In the genomic region with DNA sequence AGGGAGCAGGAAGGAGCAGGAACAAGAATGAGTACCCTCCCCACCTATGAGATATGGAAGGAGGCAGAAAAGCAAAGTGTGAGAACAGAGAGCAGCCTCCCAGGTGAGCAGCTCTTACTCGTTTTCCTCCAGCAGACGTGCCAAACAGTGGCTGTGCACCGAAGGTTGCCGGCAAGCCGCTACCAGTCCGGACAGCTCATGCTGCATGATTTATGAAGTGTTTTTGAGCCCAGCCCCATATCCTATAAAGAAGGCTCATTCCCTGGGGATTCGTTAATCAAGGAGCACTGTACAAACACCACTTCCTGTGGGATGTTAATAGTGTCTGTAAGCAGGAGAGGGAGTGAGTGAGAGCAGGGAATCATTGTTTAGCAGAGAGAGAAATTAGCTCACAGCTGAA, we compare ENCODE assay signal across 11 cellular contexts.
DNase-seq lines count a peak whose midpoint lies in the region; ATAC-seq and TF ChIP-seq lines count a peak whose summit lies in the region.
"Had no signal": no experiment of that assay in that cellular context is flagged by ENCODE, and none has a peak within 500 bp of the region (broad histone marks: within the 10 kb centered on the region; RNA-seq: fewer than 3 reads in every experiment).

No MANE protein-coding gene starts in this region.

- H3K4me3 ChIP-seq in GM23338 (no peak overlapping the region), neuron (ENCODE audit: low read length) (peak overlapping the region; percentile 1), left ventricle myocardium inferior (no peak overlapping the region), psoas muscle (no peak overlapping the region)

- no peak for TF ChIP-seq CTCF in GM23338 (conservative IDR thresholded peaks at IDR 0.05; ENCODE audit: low read depth in 2 of 2)
- no peak for TF ChIP-seq CTCF in VCaP (conservative IDR thresholded peaks at IDR 0.05)
- no peak for TF ChIP-seq CTCF in left ventricle myocardium inferior (IDR thresholded peaks at IDR 0.05; ENCODE audit: borderline replicate concordance)
- no peak for TF ChIP-seq CTCF in psoas muscle (IDR thresholded peaks at IDR 0.05)

- H3K4me1 ChIP-seq in GM23338 (ENCODE audit: insufficient read depth), result peaks cover 13% of the 10 kb centered on the region
- peaks cover 5% of the 10 kb centered on the region for H3K4me1 ChIP-seq in neuron (ENCODE audit: insufficient read depth, low read length)
- H3K4me1 ChIP-seq in left ventricle myocardium inferior, result no peaks in the 10 kb centered on the region
- H3K4me1 ChIP-seq in psoas muscle, result no peaks in the 10 kb centered on the region
- H3K4me1 ChIP-seq: parathyroid adenoma had no signal

- ATAC-seq in GM23338 (peak; percentile 68), psoas muscle (no peak)

- H3K4me1 Mint-ChIP-seq in GM23338, result peaks cover 27% of the 10 kb centered on the region

- 2 to 5% (median 2%) methylated on average over 7 of the region's 7 CpGs for WGBS in psoas muscle, 3 donors

- peaks cover 2% of the 10 kb centered on the region for H3K27me3 Mint-ChIP-seq in GM23338 (ENCODE audit: insufficient read depth, low read depth, poor library complexity)

- DNase-seq in GM23338 (ENCODE audit: low spot score), result peak; percentile 3
- peak; percentile 69 for DNase-seq in NCI-H2107 (lab: John Stamatoyannopoulos, UW)
- no peak for DNase-seq in left ventricle myocardium inferior
- no peak for DNase-seq in psoas muscle
- no peak for DNase-seq in iPS-NIHi7 (ENCODE audit: extremely low spot score)
- DNase-seq in effector CD8-positive, alpha-beta T cell (lab: John Stamatoyannopoulos, UW), result no peak
- DNase-seq: activated effector memory CD4-positive, alpha-beta T cell treated with anti-CD3 and anti-CD28 coated beads, Interleukin-2, amount 50 U/mL, for 16 hours; islet precursor cell had no signal

- H4K20me1 ChIP-seq in GM23338 (replicated peaks; ENCODE audit: insufficient read depth), result no peaks in the 10 kb centered on the region

- H3K36me3 ChIP-seq in GM23338 (ENCODE audit: insufficient read depth), result no peaks in the 10 kb centered on the region
- H3K36me3 ChIP-seq in neuron (ENCODE audit: insufficient read depth, low read length), result no peaks in the 10 kb centered on the region
- H3K36me3 ChIP-seq in left ventricle myocardium inferior, result no peaks in the 10 kb centered on the region
- H3K36me3 ChIP-seq in psoas muscle (ENCODE audit: insufficient read depth in 1 of 2, low read depth in 1 of 2), result no peaks in the 10 kb centered on the region

- H3K4me3 Mint-ChIP-seq in GM23338, result no peak overlapping the region

- no peaks in the 10 kb centered on the region for H3K9me2 ChIP-seq in GM23338 (ENCODE audit: insufficient read depth)

- H3K27me3 ChIP-seq in GM23338 (ENCODE audit: insufficient read depth) (no peaks in the 10 kb centered on the region), neuron (ENCODE audit: insufficient read depth, low read length) (no peaks in the 10 kb centered on the region), left ventricle myocardium inferior (ENCODE audit: low read depth) (peaks cover 89% of the 10 kb centered on the region), psoas muscle (ENCODE audit: insufficient read depth in 3 of 3, low read length in 2 of 3) (peaks cover 2 to 24% (median 5%) of the 10 kb centered on the region in 3 donors)

- intact Hi-C loops in left ventricle myocardium inferior (cut with micrococcal nuclease) (no loop called here), psoas muscle (cut with DNase I) (no loop called here)

- no peaks in the 10 kb centered on the region for H3K79me2 ChIP-seq in GM23338 (replicated peaks; ENCODE audit: insufficient read depth)
- H3K79me2 ChIP-seq: parathyroid adenoma had no signal

- H2AFZ ChIP-seq in GM23338, result peak overlapping the region; percentile 88
- H2AFZ ChIP-seq in neuron (ENCODE audit: low read depth, low read length), result peak overlapping the region; percentile 30
- H2AFZ ChIP-seq: parathyroid adenoma had no signal

- no peaks in the 10 kb centered on the region for H3K9me3 Mint-ChIP-seq in GM23338

- no peaks in the 10 kb centered on the region for H3K9me3 ChIP-seq in neuron (ENCODE audit: low read length)
- no peaks in the 10 kb centered on the region for H3K9me3 ChIP-seq in left ventricle myocardium inferior (replicated peaks)
- no peaks in the 10 kb centered on the region for H3K9me3 ChIP-seq in psoas muscle

- no peaks in the 10 kb centered on the region for H3F3A ChIP-seq in GM23338 (replicated peaks; ENCODE audit: low read depth)

- H3K27ac ChIP-seq in GM23338 (ENCODE audit: low read depth), result no peak overlapping the region
- peak overlapping the region; percentile 46 for H3K27ac ChIP-seq in VCaP
- no peak overlapping the region for H3K27ac ChIP-seq in left ventricle myocardium inferior (replicated peaks)
- H3K27ac ChIP-seq in psoas muscle, result no peak overlapping the region
- H3K27ac ChIP-seq: parathyroid adenoma had no signal

- H3K27ac Mint-ChIP-seq in GM23338, result peak overlapping the region; percentile 63; the same call in 1 of the 2 replicates

- no peaks in the 10 kb centered on the region for H3K36me3 Mint-ChIP-seq in GM23338 (ENCODE audit: low read depth)

- no peak overlapping the region for H3K4me2 ChIP-seq in GM23338

TF ChIP-seq in GM23338, 12 proteins besides CTCF, POLR2A, EP300 and RAD21:
- TF ChIP-seq, protein P1, sequence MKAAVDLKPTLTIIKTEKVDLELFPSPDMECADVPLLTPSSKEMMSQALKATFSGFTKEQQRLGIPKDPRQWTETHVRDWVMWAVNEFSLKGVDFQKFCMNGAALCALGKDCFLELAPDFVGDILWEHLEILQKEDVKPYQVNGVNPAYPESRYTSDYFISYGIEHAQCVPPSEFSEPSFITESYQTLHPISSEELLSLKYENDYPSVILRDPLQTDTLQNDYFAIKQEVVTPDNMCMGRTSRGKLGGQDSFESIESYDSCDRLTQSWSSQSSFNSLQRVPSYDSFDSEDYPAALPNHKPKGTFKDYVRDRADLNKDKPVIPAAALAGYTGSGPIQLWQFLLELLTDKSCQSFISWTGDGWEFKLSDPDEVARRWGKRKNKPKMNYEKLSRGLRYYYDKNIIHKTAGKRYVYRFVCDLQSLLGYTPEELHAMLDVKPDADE (IDR thresholded peaks at IDR 0.05), result no peak
- TF ChIP-seq, protein P2, sequence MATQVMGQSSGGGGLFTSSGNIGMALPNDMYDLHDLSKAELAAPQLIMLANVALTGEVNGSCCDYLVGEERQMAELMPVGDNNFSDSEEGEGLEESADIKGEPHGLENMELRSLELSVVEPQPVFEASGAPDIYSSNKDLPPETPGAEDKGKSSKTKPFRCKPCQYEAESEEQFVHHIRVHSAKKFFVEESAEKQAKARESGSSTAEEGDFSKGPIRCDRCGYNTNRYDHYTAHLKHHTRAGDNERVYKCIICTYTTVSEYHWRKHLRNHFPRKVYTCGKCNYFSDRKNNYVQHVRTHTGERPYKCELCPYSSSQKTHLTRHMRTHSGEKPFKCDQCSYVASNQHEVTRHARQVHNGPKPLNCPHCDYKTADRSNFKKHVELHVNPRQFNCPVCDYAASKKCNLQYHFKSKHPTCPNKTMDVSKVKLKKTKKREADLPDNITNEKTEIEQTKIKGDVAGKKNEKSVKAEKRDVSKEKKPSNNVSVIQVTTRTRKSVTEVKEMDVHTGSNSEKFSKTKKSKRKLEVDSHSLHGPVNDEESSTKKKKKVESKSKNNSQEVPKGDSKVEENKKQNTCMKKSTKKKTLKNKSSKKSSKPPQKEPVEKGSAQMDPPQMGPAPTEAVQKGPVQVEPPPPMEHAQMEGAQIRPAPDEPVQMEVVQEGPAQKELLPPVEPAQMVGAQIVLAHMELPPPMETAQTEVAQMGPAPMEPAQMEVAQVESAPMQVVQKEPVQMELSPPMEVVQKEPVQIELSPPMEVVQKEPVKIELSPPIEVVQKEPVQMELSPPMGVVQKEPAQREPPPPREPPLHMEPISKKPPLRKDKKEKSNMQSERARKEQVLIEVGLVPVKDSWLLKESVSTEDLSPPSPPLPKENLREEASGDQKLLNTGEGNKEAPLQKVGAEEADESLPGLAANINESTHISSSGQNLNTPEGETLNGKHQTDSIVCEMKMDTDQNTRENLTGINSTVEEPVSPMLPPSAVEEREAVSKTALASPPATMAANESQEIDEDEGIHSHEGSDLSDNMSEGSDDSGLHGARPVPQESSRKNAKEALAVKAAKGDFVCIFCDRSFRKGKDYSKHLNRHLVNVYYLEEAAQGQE (IDR thresholded peaks at IDR 0.05; ENCODE audit: unreplicated experiment), result no peak
- TF ChIP-seq NANOG (IDR thresholded peaks at IDR 0.05; ENCODE audit: borderline replicate concordance), result no peak
- TF ChIP-seq ZNF114 (CRISPR knock-in tag; IDR thresholded peaks at IDR 0.05), result no peak
- TF ChIP-seq EZH2phosphoT487 (IDR thresholded peaks at IDR 0.05; ENCODE audit: unreplicated experiment), result no peak
- no peak for TF ChIP-seq ZNF331 (CRISPR knock-in tag; IDR thresholded peaks at IDR 0.05; ENCODE audit: low read depth)

Comparison
In these comparisons a context has a peak if more than half of its experiments do, and no peak if none do; other contexts are left out.
1. DNase-seq: peak in GM23338 (single experiment) and NCI-H2107 (single experiment); none in left ventricle myocardium inferior (single experiment), psoas muscle (0 of 2), iPS-NIHi7 (single experiment) and effector CD8-positive, alpha-beta T cell (single experiment).